19 cellular contexts compared by ENCODE assay signal in the genomic region with DNA sequence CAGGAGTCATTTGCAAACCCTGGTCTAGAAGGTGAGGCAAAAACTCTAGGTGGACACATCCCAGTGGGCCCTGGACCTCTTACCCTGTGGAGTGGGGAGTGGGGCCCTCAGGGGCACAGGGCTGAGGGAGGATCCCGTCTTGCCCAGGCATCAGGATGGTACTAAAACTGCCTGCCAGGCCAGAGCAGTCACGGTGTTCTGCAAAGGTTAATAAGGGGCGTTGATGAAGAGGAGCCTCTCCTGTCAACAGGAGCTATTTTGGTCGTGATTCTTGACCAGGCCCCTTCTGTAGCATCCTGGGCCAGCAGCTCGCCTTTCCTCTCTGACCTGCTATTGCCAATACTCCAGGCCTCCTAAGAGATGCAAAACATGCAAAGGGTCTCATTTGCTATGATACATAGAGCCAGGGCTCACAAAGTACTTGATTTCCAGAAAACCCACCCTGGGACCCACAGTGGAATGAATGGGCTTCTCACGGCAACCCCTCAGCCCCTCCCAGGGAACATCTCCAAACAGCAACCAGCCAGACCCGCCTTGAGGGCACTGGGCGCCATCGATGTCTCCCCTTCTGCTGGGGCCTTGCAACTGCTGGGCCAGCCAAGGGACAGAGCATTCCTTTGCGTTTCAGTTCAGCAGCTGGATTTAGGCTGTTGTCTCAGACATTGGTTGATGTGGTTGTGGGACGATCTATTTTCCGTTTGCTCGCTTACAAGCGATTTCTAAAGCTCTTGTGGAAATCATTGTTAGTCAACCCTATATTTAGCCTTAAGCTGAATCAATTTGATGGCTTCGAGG.
"Had no signal": no experiment of that assay in that cellular context is flagged by ENCODE, and none has a peak within 500 bp of the region (broad histone marks: within the 10 kb centered on the region; RNA-seq: fewer than 3 reads in every experiment).

No MANE protein-coding gene starts in this region.

- H3K27ac ChIP-seq: breast epithelium, neural progenitor cell, tibial artery, WERI-Rb-1 had no signal

- H3K9ac ChIP-seq: neural progenitor cell had no signal

- DNase-seq: activated CD4-positive, alpha-beta T cell treated with anti-CD3 and anti-CD28 coated beads for 1 hour; activated CD8-positive, alpha-beta memory T cell treated with anti-CD3 and anti-CD28 coated beads for 24 hours; activated CD8-positive, alpha-beta memory T cell treated with anti-CD3 and anti-CD28 coated beads, Interleukin-2, amount 50 U/mL, for 4 hours; activated naive CD4-positive, alpha-beta T cell treated with Interleukin-2 at 50 U/mL for 16 hours; activated naive CD8-positive, alpha-beta T cell treated with anti-CD3 and anti-CD28 coated beads for 36 hours; activated T-cell treated with anti-CD3 and anti-CD28 coated beads, Interleukin-2, amount 50 U/mL, for 24 hours; effector CD4-positive, alpha-beta T cell; foreskin melanocyte; hippocampal formation; naive thymus-derived CD8-positive, alpha-beta T cell; retina; stimulated activated CD4-positive, alpha-beta T cell treated with anti-CD3 and anti-CD28 coated beads, Interleukin-12 subunit alpha, Interleukin-12 subunit beta, amount 100 ng/mL, for 4 hours; stimulated activated CD4-positive, alpha-beta T cell treated with anti-CD3 and anti-CD28 coated beads, Interleukin-4, amount 100 ng/mL, for 4 hours; substantia nigra; T-cell; tibial artery; WERI-Rb-1 had no signal

- H3K4me3 ChIP-seq: breast epithelium, neural progenitor cell, tibial artery had no signal

- H3K4me1 ChIP-seq: breast epithelium, neural progenitor cell, tibial artery had no signal

- H2AFZ ChIP-seq: neural progenitor cell had no signal

- ATAC-seq: naive thymus-derived CD8-positive, alpha-beta T cell; T-cell had no signal

- H3K27me3 ChIP-seq: breast epithelium, neural progenitor cell, tibial artery had no signal

- H3K4me2 ChIP-seq: neural progenitor cell had no signal

- H3K9me3 ChIP-seq: breast epithelium, tibial artery had no signal

- H3K36me3 ChIP-seq: breast epithelium, neural progenitor cell, tibial artery, WERI-Rb-1 had no signal
